Comparison of ENCODE assay signal across 8 cellular contexts in the genomic region with DNA sequence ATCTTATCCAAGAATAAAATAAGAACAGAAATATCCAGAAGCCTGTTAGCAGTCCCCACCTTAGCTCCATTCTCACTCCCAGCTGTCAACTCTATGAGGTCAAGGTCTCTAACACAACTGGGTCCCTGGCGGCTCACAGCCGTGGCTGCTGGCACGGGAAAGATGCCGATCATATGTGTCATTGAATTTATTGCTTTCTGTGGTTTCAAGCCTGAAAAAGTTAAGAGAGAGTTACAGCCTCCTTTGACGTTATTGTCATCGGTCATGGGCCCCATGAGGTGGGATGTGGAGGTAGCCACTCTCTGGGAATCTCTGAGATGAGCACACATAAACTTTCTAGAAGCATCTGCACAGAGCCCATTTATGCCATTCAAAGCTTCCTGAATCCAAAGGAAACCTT. TPM values are rescaled to one million over a fixed set of nuclear protein-coding genes. Genes with fewer than 3 reads are reported as not detected.
DNase-seq lines count a peak whose midpoint lies in the region; TF ChIP-seq lines count a peak whose summit lies in the region.

No MANE protein-coding gene starts in this region.

- DNase-seq in GM04504 (ENCODE audit: low read depth) = peak; percentile 93
- DNase-seq in RPMI7951 (ENCODE audit: low read depth) = peak; percentile 94
- peak; percentile 70 for DNase-seq in epithelial cell of prostate (ENCODE audit: low read depth, low spot score)
- peak; percentile 81 for DNase-seq in retinal pigment epithelial cell (ENCODE audit: low read depth)
- no peak for DNase-seq in HAP-1 (ENCODE audit: low spot score in 2 of 2)
- no peak for DNase-seq in NCI-H2227 (lab: John Stamatoyannopoulos, UW; ENCODE audit: unreplicated experiment)
- DNase-seq in amygdala (lab: John Stamatoyannopoulos, UW) = no peak
- DNase-seq in NCI-H2196 treated with DMSO at 0.1 percent for 48 hours (lab: John Stamatoyannopoulos, UW; ENCODE audit: unreplicated experiment) = no peak

- in situ Hi-C loops in HAP-1 (cut with MboI; ENCODE audit: low sequenced_read_pairs) = no loop called here

- no peaks in the 10 kb centered on the region for H3K36me3 ChIP-seq in HAP-1 (replicated peaks)

- H3K27ac ChIP-seq in epithelial cell of prostate = peak overlapping the region; percentile 67

- H3K4me3 ChIP-seq in retinal pigment epithelial cell (ENCODE audit: low read length) (no peak overlapping the region), HAP-1 (no peak overlapping the region)

- no peak for TF ChIP-seq CTCF in retinal pigment epithelial cell (conservative IDR thresholded peaks at IDR 0.05; ENCODE audit: low read depth, low read length)

- H3K9me3 ChIP-seq in HAP-1 = no peaks in the 10 kb centered on the region

- H3K4me1 ChIP-seq in HAP-1 = no peaks in the 10 kb centered on the region; the same call in 1 of the 2 replicates

- H3K27me3 ChIP-seq in HAP-1 (ENCODE audit: low read depth) = no peaks in the 10 kb centered on the region

RNA-seq across cellular contexts. Expression of a gene that starts 28.7 kb away (rescaled TPM):
- 0.88 and 1.9 TPM in 2 replicates for total RNA-seq in RPMI7951 (2014; rRNA removed; shearing (Covaris generic))

Comparison
In these comparisons a context has a peak if more than half of its experiments do, and no peak if none do; other contexts are left out.
1. DNase-seq: peak in GM04504 (single experiment), RPMI7951 (single experiment), epithelial cell of prostate (single experiment) and retinal pigment epithelial cell (single experiment); none in HAP-1 (0 of 2), NCI-H2227 (single experiment), amygdala (0 of 56) and NCI-H2196 treated with DMSO at 0.1 percent for 48 hours (single experiment).